In the genomic region with DNA sequence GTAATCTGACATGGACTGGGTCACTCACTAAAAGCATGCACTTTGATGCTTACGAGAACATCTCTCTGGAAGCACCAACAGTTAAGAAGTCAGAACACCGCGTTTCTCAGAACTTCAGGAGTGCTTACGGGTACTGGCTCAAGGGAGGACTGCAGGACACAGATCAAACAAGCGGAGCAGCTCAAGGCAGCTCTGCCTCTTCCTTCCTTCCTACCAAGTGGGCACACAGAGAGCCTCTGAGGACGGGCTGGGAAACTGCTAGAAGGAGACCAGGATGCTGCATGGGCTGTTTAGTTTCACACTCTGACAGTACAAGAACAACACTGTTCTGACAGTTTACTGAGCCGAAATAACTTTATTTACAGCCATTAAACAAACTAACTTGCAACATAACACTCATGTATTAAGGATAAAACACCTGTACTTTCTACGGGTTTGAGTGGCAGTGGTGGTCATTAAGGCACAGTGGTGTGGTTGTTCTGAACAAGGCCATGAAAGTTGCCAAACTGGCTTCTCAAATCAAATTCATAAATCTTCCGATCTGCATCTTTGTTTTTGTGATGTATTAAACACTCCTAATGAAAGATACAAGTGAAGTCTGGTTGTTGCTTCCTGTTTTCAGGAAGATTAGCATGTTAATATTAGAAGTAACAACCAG, we compare ENCODE assay signal across 19 cellular contexts. TPM values are rescaled to one million over a fixed set of nuclear protein-coding genes. Genes with fewer than 3 reads are reported as not detected.
DNase-seq lines count a peak whose midpoint lies in the region; ATAC-seq and TF ChIP-seq lines count a peak whose summit lies in the region.
"Had no signal": no experiment of that assay in that cellular context is flagged by ENCODE, and none has a peak within 500 bp of the region (broad histone marks: within the 10 kb centered on the region; RNA-seq: fewer than 3 reads in every experiment).

No MANE protein-coding gene starts in this region.

- H3K36me3 ChIP-seq in IMR-90 (ENCODE audit: control insufficient read depth, insufficient read depth, low read length) = peaks cover 33% of the 10 kb centered on the region
- peaks cover 10 to 14% of the 10 kb centered on the region in 2 donors for H3K36me3 ChIP-seq in body of pancreas (replicated peaks in 1 of 2; ENCODE audit: insufficient read depth in 1 of 2, low read depth in 2 of 2)
- peaks cover 32 to 79% of the 10 kb centered on the region in 2 experiments for H3K36me3 ChIP-seq in mesenchymal stem cell (ENCODE audit: control insufficient read depth in 1 of 2, insufficient read depth in 2 of 2, low read depth in 1 of 2, low read length in 2 of 2)

- DNase-seq in IMR-90 (no peak), body of pancreas (peak in 1 of 4 donors; percentile 25), mesenchymal stem cell (no peak), type B pancreatic cell (ENCODE audit: extremely low spot score, unreplicated experiment) (no peak), NCI-H2227 treated with DMSO at 0.1 percent for 48 hours (lab: John Stamatoyannopoulos, UW) (no peak), GM19238 (ENCODE audit: insufficient read length, low spot score) (no peak)
- DNase-seq: activated CD4-positive, alpha-beta T cell treated with anti-CD3 and anti-CD28 coated beads for 48 hours; activated CD8-positive, alpha-beta memory T cell treated with anti-CD3 and anti-CD28 coated beads, Interleukin-2, amount 10 ng/mL, durations not matched to agents 7 days and 5 days; activated naive CD8-positive, alpha-beta T cell treated with anti-CD3 and anti-CD28 coated beads, Interleukin-2, amount 50 U/mL, for 24 hours; NCI-H1436; nucleus accumbens; sigmoid colon; stimulated activated naive CD4-positive, alpha-beta T cell treated with Interleukin-2 at 50 U/mL for 16 hours; transverse colon had no signal

- peaks cover 19% of the 10 kb centered on the region for H4K20me1 ChIP-seq in IMR-90 (ENCODE audit: insufficient read depth, low read length)

- H2BK15ac ChIP-seq in IMR-90 (ENCODE audit: low read depth, low read length) = peak overlapping the region; percentile 15; the same call in 2 of the 3 replicates
- no peak overlapping the region for H2BK15ac ChIP-seq in mesenchymal stem cell (ENCODE audit: low read depth, poor library complexity, severe bottlenecking)

- H3K36me3 Mint-ChIP-seq in type B pancreatic cell = peaks cover 21% of the 10 kb centered on the region

- H3K4me3 ChIP-seq in IMR-90 (ENCODE audit: insufficient read depth, low read depth, low read length) (no peak overlapping the region), body of pancreas (no peak overlapping the region), mesenchymal stem cell (ENCODE audit: insufficient read depth in 1 of 2, low read depth in 1 of 2, low read length in 2 of 2) (no peak overlapping the region)
- H3K4me3 ChIP-seq: sigmoid colon, transverse colon had no signal

- WGBS in IMR-90 (ENCODE audit: extremely low coverage in 2 of 2, insufficient read length in 1 of 2), 2 experiments = 70% methylated on average over 2 of the region's 9 CpGs; no CpG with 5 or more reads in 1 of the 2 experiments
- WGBS in body of pancreas, 2 donors = 47% methylated on average over 8 to 9 of the region's 9 CpGs
- WGBS in mesenchymal stem cell = 89% methylated on average over 8 of the region's 9 CpGs

- H3K27ac ChIP-seq in IMR-90 (ENCODE audit: insufficient read depth, low read length) (peak overlapping the region; percentile 42; the same call in 1 of the 2 replicates), body of pancreas (peak overlapping the region; percentile 3 to 61 (median 41)), mesenchymal stem cell (ENCODE audit: low read length, poor library complexity, severe bottlenecking) (peak overlapping the region; percentile 17)
- H3K27ac ChIP-seq: RWPE1 had no signal

- BruUV-seq in IMR-90 (replicated peaks; lab: Mats Ljungman, UMichigan) = no TSS peak

- peak overlapping the region; percentile 45 for H2BK20ac ChIP-seq in IMR-90 (ENCODE audit: low read depth, low read length)

- H2AFZ ChIP-seq in IMR-90 (replicated peaks; ENCODE audit: low read length, poor library complexity) (no peak overlapping the region), mesenchymal stem cell (ENCODE audit: low read depth, low read length) (no peak overlapping the region)

- H3K4me3 Mint-ChIP-seq in type B pancreatic cell = no peak overlapping the region
- H3K4me3 Mint-ChIP-seq: activated CD8-positive, alpha-beta memory T cell treated with anti-CD3 and anti-CD28 coated beads, Interleukin-2, amount 10 ng/mL, durations not matched to agents 7 days and 5 days; activated naive CD8-positive, alpha-beta T cell treated with anti-CD3 and anti-CD28 coated beads, Interleukin-2, amount 50 U/mL, for 24 hours had no signal

- H2BK5ac ChIP-seq in IMR-90 (ENCODE audit: low read depth, low read length, poor library complexity, severe bottlenecking) = peak overlapping the region; percentile 47
- no peak overlapping the region for H2BK5ac ChIP-seq in mesenchymal stem cell (ENCODE audit: low read depth, low read length, poor library complexity, severe bottlenecking)

- H3K14ac ChIP-seq in IMR-90 (replicated peaks; ENCODE audit: low read depth, low read length) (peak overlapping the region; percentile 20; the same call in 1 of the 2 replicates), mesenchymal stem cell (ENCODE audit: low read length in 2 of 2) (no peak overlapping the region)

- H3K4me2 ChIP-seq in IMR-90 (ENCODE audit: low read depth, low read length) = peak overlapping the region; percentile 41
- no peak overlapping the region for H3K4me2 ChIP-seq in mesenchymal stem cell (ENCODE audit: low read length, poor library complexity, severe bottlenecking)

- no peaks in the 10 kb centered on the region for H3K9me3 Mint-ChIP-seq in type B pancreatic cell
- H3K9me3 Mint-ChIP-seq: activated naive CD8-positive, alpha-beta T cell treated with anti-CD3 and anti-CD28 coated beads, Interleukin-2, amount 50 U/mL, for 24 hours; activated T-helper 2 cell treated with anti-CD3 and anti-CD28 coated beads, Interferon-gamma antibody, Interleukin-2, Interleukin-4, amounts not matched to agents 10 μg/mL and 5 μg/mL and 100 μg/mL, durations not matched to agents 14 hours and 24 hours and 36 hours had no signal

- H3K4me1 Mint-ChIP-seq in type B pancreatic cell (ENCODE audit: unreplicated experiment) = peaks cover 4% of the 10 kb centered on the region
- H3K4me1 Mint-ChIP-seq: activated CD8-positive, alpha-beta memory T cell treated with anti-CD3 and anti-CD28 coated beads, Interleukin-2, amount 10 ng/mL, durations not matched to agents 7 days and 5 days; activated naive CD8-positive, alpha-beta T cell treated with anti-CD3 and anti-CD28 coated beads, Interleukin-2, amount 50 U/mL, for 24 hours had no signal

- H2BK120ac ChIP-seq in IMR-90 (ENCODE audit: low read depth, low read length) (peak overlapping the region; percentile 66; the same call in 1 of the 2 replicates), mesenchymal stem cell (ENCODE audit: low read depth, low read length) (no peak overlapping the region)

- H3K4me1 ChIP-seq in IMR-90 (ENCODE audit: control insufficient read depth, insufficient read depth, low read length) (peaks cover 10% of the 10 kb centered on the region), body of pancreas (peaks cover 35% of the 10 kb centered on the region), mesenchymal stem cell (ENCODE audit: control insufficient read depth, insufficient read depth, low read depth, low read length) (peaks cover 5% of the 10 kb centered on the region)

- H4K91ac ChIP-seq in IMR-90 (ENCODE audit: insufficient read depth, low read depth, low read length) (peak overlapping the region; percentile 64), mesenchymal stem cell (ENCODE audit: low read length) (no peak overlapping the region)

- no peak overlapping the region; the same call in 1 of the 2 replicates for H4K5ac ChIP-seq in IMR-90 (ENCODE audit: low read depth, low read length)

- CTCF ChIA-PET in IMR-90 (lab: Yijun Ruan, JAX) = interaction anchor here (0.6 to 1.8 kb wide), 12 partner anchors 8 to 198 kb away, joined by 3 to 8 read pairs (median 4); no protein-coding TSS in a partner anchor

- H2BK12ac ChIP-seq in mesenchymal stem cell (ENCODE audit: low read length in 2 of 2) = no peak overlapping the region

- intact Hi-C loops in IMR-90 (cut with micrococcal nuclease) (loop anchor here (1.0 kb wide), 4 partner anchors 39 to 203 kb away; no protein-coding TSS in a partner anchor), body of pancreas (cut with DNase I) (no loop called here)

- dilution Hi-C loops in IMR-90 (cut with HindIII; ENCODE audit: low sequenced_read_pairs, unreplicated experiment) = no loop called here

- no peak for TF ChIP-seq RAD21 in IMR-90 (IDR thresholded peaks at IDR 0.05; ENCODE audit: low read length)

- TF ChIP-seq CTCF in IMR-90 (conservative IDR thresholded peaks at IDR 0.05; ENCODE audit: low read depth, low read length) (no peak), body of pancreas (IDR thresholded peaks at IDR 0.05) (no peak), type B pancreatic cell (conservative IDR thresholded peaks at IDR 0.05) (no peak)

- no peaks in the 10 kb centered on the region for H3K27me3 Mint-ChIP-seq in type B pancreatic cell
- H3K27me3 Mint-ChIP-seq: activated CD8-positive, alpha-beta memory T cell treated with anti-CD3 and anti-CD28 coated beads, Interleukin-2, amount 10 ng/mL, durations not matched to agents 7 days and 5 days; activated naive CD8-positive, alpha-beta T cell treated with anti-CD3 and anti-CD28 coated beads, Interleukin-2, amount 50 U/mL, for 24 hours had no signal

- H4K8ac ChIP-seq in IMR-90 (ENCODE audit: low read depth in 2 of 2, low read length in 2 of 2) (peak overlapping the region in 1 of 2 experiments; percentile 18; a peak in 1 of 4 replicates), mesenchymal stem cell (ENCODE audit: low read length) (no peak overlapping the region)

- H3K56ac ChIP-seq in IMR-90 (ENCODE audit: extremely low read depth, insufficient read depth, low read length) = 0 out of 2 replicates have a peak overlapping the region, but pooled peaks have one; percentile 13

- peak overlapping the region; percentile 88 for H3K27ac Mint-ChIP-seq in type B pancreatic cell
- H3K27ac Mint-ChIP-seq: activated CD8-positive, alpha-beta memory T cell treated with anti-CD3 and anti-CD28 coated beads, Interleukin-2, amount 10 ng/mL, durations not matched to agents 7 days and 5 days; activated naive CD8-positive, alpha-beta T cell treated with anti-CD3 and anti-CD28 coated beads, Interleukin-2, amount 50 U/mL, for 24 hours; activated T-helper 2 cell treated with anti-CD3 and anti-CD28 coated beads, Interferon-gamma antibody, Interleukin-2, Interleukin-4, amounts not matched to agents 10 μg/mL and 5 μg/mL and 100 μg/mL, durations not matched to agents 14 hours and 24 hours and 36 hours had no signal

- in situ Hi-C loops in IMR-90 (cut with MboI; ENCODE audit: low sequenced_read_pairs) = loop anchor here (5.0 kb wide), 1 partner anchor 167 kb away; no protein-coding TSS in a partner anchor

- H3K9ac ChIP-seq in IMR-90 (ENCODE audit: low read depth, low read length) = 0 out of 2 replicates have a peak overlapping the region, but pooled peaks have one; percentile 59
- peak overlapping the region; percentile 5 for H3K9ac ChIP-seq in mesenchymal stem cell (ENCODE audit: low read length)

- POLR2A ChIA-PET in IMR-90 (lab: Charles Lee; ENCODE audit: unreplicated experiment) = interaction anchor here (1.0 kb wide), 1 partner anchor 204 kb away, joined by 6 read pairs; no protein-coding TSS in a partner anchor

- TF ChIP-seq POLR2A in IMR-90 (IDR thresholded peaks at IDR 0.05; ENCODE audit: low read depth, low read length) (no peak), body of pancreas (IDR thresholded peaks at IDR 0.05) (no peak)

- H2AK5ac ChIP-seq in IMR-90 (ENCODE audit: low read depth, low read length) (peak overlapping the region; percentile 75; the same call in 1 of the 2 replicates), mesenchymal stem cell (ENCODE audit: low read length, severe bottlenecking) (no peak overlapping the region)

- H3K79me1 ChIP-seq in IMR-90 (ENCODE audit: low read depth in 1 of 2, low read length in 2 of 2) (peaks cover 18 to 51% of the 10 kb centered on the region in 2 experiments; a peak in 3 of 4 replicates), mesenchymal stem cell (replicated peaks; ENCODE audit: low read length, poor library complexity, severe bottlenecking) (peaks cover 16% of the 10 kb centered on the region)

- H3K9me3 ChIP-seq in IMR-90 (ENCODE audit: control insufficient read depth, insufficient read depth, low read length) (no peaks in the 10 kb centered on the region), body of pancreas (no peaks in the 10 kb centered on the region), mesenchymal stem cell (ENCODE audit: control insufficient read depth, low read length) (peaks cover 8% of the 10 kb centered on the region)
- H3K9me3 ChIP-seq: sigmoid colon, transverse colon had no signal

- H3K23ac ChIP-seq in IMR-90 (ENCODE audit: low read depth, low read length) (peak overlapping the region; percentile 48), mesenchymal stem cell (ENCODE audit: low read length in 2 of 2) (no peak overlapping the region)

- H3K18ac ChIP-seq in IMR-90 (ENCODE audit: low read depth, low read length) (peak overlapping the region; percentile 36; the same call in 1 of the 2 replicates), mesenchymal stem cell (ENCODE audit: low read depth in 1 of 2, low read length in 2 of 2) (no peak overlapping the region)

- no peak overlapping the region for H2AK9ac ChIP-seq in IMR-90 (replicated peaks; ENCODE audit: low read depth, low read length, poor library complexity)

- H3K27me3 ChIP-seq in IMR-90 (ENCODE audit: control insufficient read depth, insufficient read depth, low read length) = no peaks in the 10 kb centered on the region
- no peaks in the 10 kb centered on the region for H3K27me3 ChIP-seq in body of pancreas
- no peaks in the 10 kb centered on the region for H3K27me3 ChIP-seq in mesenchymal stem cell (ENCODE audit: control insufficient read depth in 1 of 2, insufficient read depth in 1 of 2, low read length in 2 of 2)
- H3K27me3 ChIP-seq: sigmoid colon, transverse colon had no signal

- peak overlapping the region; percentile 44 for H3K4ac ChIP-seq in IMR-90 (ENCODE audit: low read depth, low read length)
- H3K4ac ChIP-seq in mesenchymal stem cell (ENCODE audit: low read depth in 1 of 2, low read length in 2 of 2) = no peak overlapping the region

- no peak for ATAC-seq in IMR-90 (ENCODE audit: low read depth)
- peak; percentile 59 for ATAC-seq in body of pancreas
- ATAC-seq in GM19455 (IDR thresholded peaks at IDR 0.05; ENCODE audit: unreplicated experiment) = no peak
- ATAC-seq in HG03025 (IDR thresholded peaks at IDR 0.05; ENCODE audit: low FRiP score, unreplicated experiment) = no peak
- ATAC-seq: activated CD8-positive, alpha-beta memory T cell treated with anti-CD3 and anti-CD28 coated beads, Interleukin-2, amount 10 ng/mL, durations not matched to agents 7 days and 5 days; activated naive CD8-positive, alpha-beta T cell treated with anti-CD3 and anti-CD28 coated beads, Interleukin-2, amount 50 U/mL, for 24 hours; HepG2 had no signal

- peaks cover 4% of the 10 kb centered on the region; the same call in 1 of the 2 replicates for H3K9me1 ChIP-seq in IMR-90 (ENCODE audit: insufficient read depth, low read length)

RNA-seq across cellular contexts. Expression of gene ARFGAP3, which starts 37.5 kb away (rescaled TPM):
- 70.1 and 88.0 TPM in 2 replicates for total RNA-seq in IMR-90 (2012; rRNA removed)
- polyA plus RNA-seq in IMR-90 (2012; rRNA removed) = 46.5 and 50.0 TPM in 2 replicates
- 20.1 and 23.0 TPM in 2 replicates for polyA plus RNA-seq in IMR-90 (2012; cell fraction: cytosol; rRNA removed)
- 20.9 and 47.6 TPM in 2 replicates for polyA plus RNA-seq in IMR-90 (2012; cell fraction: nucleus; rRNA removed; ENCODE audit: low replicate concordance)
- total RNA-seq in body of pancreas = 10 to 100 TPM; 64.3 to 73.2 TPM
- polyA plus RNA-seq in mesenchymal stem cell (2013, experiment 1 of 2) = 46.3 TPM
- polyA plus RNA-seq in mesenchymal stem cell (2013, experiment 2 of 2) = 48.0 TPM
- total RNA-seq in type B pancreatic cell (ENCODE audit: low replicate concordance) = 29.3 and 34.6 TPM in 2 replicates
